In genomic region chr10:66746246-66746645, GRCh38 we compare ENCODE assay signal across 26 cellular contexts.
A peak's percentile ranks its signal among the peaks of the same experiment; 100 is the strongest.
DNase-seq lines count a peak whose midpoint lies in the region; FAIRE-seq and TF ChIP-seq lines count a peak whose summit lies in the region.
"Had no signal": no experiment of that assay in that cellular context is flagged by ENCODE, and none has a peak within 500 bp of the region (broad histone marks: within the 10 kb centered on the region; RNA-seq: fewer than 3 reads in every experiment).

No MANE protein-coding gene starts in this region.

- no peaks in the 10 kb centered on the region for H3K79me2 ChIP-seq in astrocyte (ENCODE audit: insufficient read depth, low read length)

- H3K4me3 Mint-ChIP-seq in astrocyte (ENCODE audit: unreplicated experiment) = no peak overlapping the region
- no peak overlapping the region for H3K4me3 Mint-ChIP-seq in Calu3 (ENCODE audit: low read depth, unreplicated experiment)
- H3K4me3 Mint-ChIP-seq: H9, HFFc6 had no signal

- BruUV-seq in Calu3 (replicated peaks; lab: Mats Ljungman, UMichigan) = no TSS peak

- peak; percentile 11 for DNase-seq in EH (ENCODE audit: low read depth)
- DNase-seq in NCI-H226 = peak; percentile 79
- DNase-seq in astrocyte (ENCODE audit: low read depth) = peak; percentile 65
- DNase-seq in iris pigment epithelial cell (ENCODE audit: low read depth) = peak; percentile 54
- DNase-seq in effector CD4-positive, alpha-beta T cell = no peak
- DNase-seq in NCI-H82 treated with DMSO at 0.1 percent for 48 hours (lab: John Stamatoyannopoulos, UW; ENCODE audit: unreplicated experiment) = no peak
- DNase-seq in RKO (ENCODE audit: low spot score) = no peak
- no peak for DNase-seq in Calu3
- DNase-seq: 8988T, GF-D8, GM23248, H9, HFFc6, Karpas-422, NCI-H1092, NCI-H1417 treated with DMSO at 0.1 percent for 48 hours, NCI-H1694 treated with DMSO at 0.1 percent for 48 hours, NCI-H2081, NCI-H2171, NCI-H345, NCI-H510A treated with DMSO at 0.1 percent for 48 hours, RPMI8226, SHP77, T-helper 1 cell had no signal

- H2AFZ ChIP-seq in astrocyte (ENCODE audit: low read depth, low read length) = no peak overlapping the region
- H2AFZ ChIP-seq: GM23248 had no signal

- peak overlapping the region; percentile 80 for H3K27ac ChIP-seq in astrocyte (ENCODE audit: low read depth, low read length)
- H3K27ac ChIP-seq: GM23248, HL-60 had no signal

- H3K4me1 ChIP-seq in astrocyte (ENCODE audit: insufficient read depth, low read length) = peaks cover 19% of the 10 kb centered on the region

- CTCF ChIA-PET in Calu3 (lab: Charles Lee) = interaction anchor here (1.1 kb wide), 1 partner anchor 179 kb away, joined by 3 read pairs; the partner anchor contains the start of gene LRRTM3

- H3K27me3 Mint-ChIP-seq in astrocyte (ENCODE audit: low read depth, unreplicated experiment) (no peaks in the 10 kb centered on the region), Calu3 (ENCODE audit: unreplicated experiment) (no peaks in the 10 kb centered on the region)

- H3K27ac Mint-ChIP-seq in astrocyte (ENCODE audit: unreplicated experiment) = peak overlapping the region; percentile 89
- H3K27ac Mint-ChIP-seq in Calu3 (ENCODE audit: unreplicated experiment) = no peak overlapping the region
- H3K27ac Mint-ChIP-seq: H9, HFFc6 had no signal

- no peak overlapping the region for H3K4me3 ChIP-seq in astrocyte (ENCODE audit: insufficient read depth, low read depth, low read length)
- H3K4me3 ChIP-seq: GM23248 had no signal

- no peaks in the 10 kb centered on the region for H3K36me3 Mint-ChIP-seq in astrocyte (ENCODE audit: low read depth, unreplicated experiment)
- H3K36me3 Mint-ChIP-seq in Calu3 (ENCODE audit: insufficient read depth, unreplicated experiment) = no peaks in the 10 kb centered on the region

- peaks cover 21% of the 10 kb centered on the region for H3K4me1 Mint-ChIP-seq in astrocyte (ENCODE audit: low read depth, unreplicated experiment)
- peaks cover 19% of the 10 kb centered on the region for H3K4me1 Mint-ChIP-seq in Calu3 (ENCODE audit: low read depth, unreplicated experiment)
- H3K4me1 Mint-ChIP-seq: H9 had no signal

- H3K36me3 ChIP-seq in astrocyte (ENCODE audit: insufficient read depth, low read length) = no peaks in the 10 kb centered on the region

- no peaks in the 10 kb centered on the region for H3K9me3 ChIP-seq in astrocyte (ENCODE audit: insufficient read depth, low read depth, low read length)

- FAIRE-seq in astrocyte (lab: Jason Lieb, UNC) = no peak
- FAIRE-seq: GM12892 had no signal

- TF ChIP-seq CTCF in astrocyte (IDR thresholded peaks at IDR 0.05; ENCODE audit: insufficient read depth, low read depth, low read length) = no peak
- TF ChIP-seq CTCF in Calu3 (IDR thresholded peaks at IDR 0.05; ENCODE audit: unreplicated experiment) = no peak

- no peaks in the 10 kb centered on the region for H3K27me3 ChIP-seq in astrocyte (ENCODE audit: insufficient read depth, low read length)

- H4K20me1 ChIP-seq in astrocyte (ENCODE audit: insufficient read depth, low read length) = no peaks in the 10 kb centered on the region

- no peak overlapping the region for H3K9ac ChIP-seq in astrocyte (ENCODE audit: low read length)
- H3K9ac ChIP-seq: GM23248 had no signal

- H3K9me3 Mint-ChIP-seq in astrocyte (ENCODE audit: unreplicated experiment) = no peaks in the 10 kb centered on the region
- peaks cover 4% of the 10 kb centered on the region for H3K9me3 Mint-ChIP-seq in Calu3 (ENCODE audit: low read depth, unreplicated experiment)
- H3K9me3 Mint-ChIP-seq: HFFc6 had no signal

- intact Hi-C loops in Calu3 (cut with micrococcal nuclease; ENCODE audit: unreplicated experiment) = loop anchor here (5.0 kb wide), 2 partner anchors 91 to 176 kb away; no protein-coding TSS in a partner anchor

- peak overlapping the region; percentile 64 for H3K4me2 ChIP-seq in astrocyte (ENCODE audit: low read length)

Comparison
In these comparisons a context has a peak if more than half of its experiments do, and no peak if none do; other contexts are left out.
1. DNase-seq: peak in EH (single experiment), NCI-H226 (single experiment), astrocyte (single experiment) and iris pigment epithelial cell (single experiment); none in effector CD4-positive, alpha-beta T cell (single experiment), NCI-H82 treated with DMSO at 0.1 percent for 48 hours (single experiment), RKO (single experiment) and Calu3 (single experiment).